ENCODE assay signal across 8 cellular contexts in the genomic region with DNA sequence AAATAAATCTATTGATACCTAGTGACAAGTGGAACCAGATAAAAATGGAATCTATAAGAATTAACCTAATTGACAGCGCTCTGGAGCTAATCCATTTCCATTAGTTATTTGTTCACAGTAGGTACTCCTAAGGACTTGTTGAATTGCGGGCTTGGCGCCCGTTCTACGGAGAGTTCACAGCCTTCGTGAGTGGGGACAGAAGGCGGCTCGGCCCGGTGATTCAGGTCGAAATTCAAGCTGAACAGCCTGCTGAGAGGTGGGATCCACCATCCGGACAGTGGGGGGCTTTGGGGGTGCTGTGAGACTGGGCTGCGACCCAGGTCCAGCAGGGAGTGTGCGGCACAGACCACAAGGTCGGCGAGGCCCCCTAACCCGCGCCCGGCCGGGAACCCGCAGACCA. TPM values are rescaled to one million over a fixed set of nuclear protein-coding genes. Genes with fewer than 3 reads are reported as not detected.
A peak's percentile ranks its signal among the peaks of the same experiment; 100 is the strongest.
DNase-seq lines count a peak whose midpoint lies in the region; ATAC-seq and TF ChIP-seq lines count a peak whose summit lies in the region.

No MANE protein-coding gene starts in this region.

- H3K9me3 ChIP-seq in AG04450 (ENCODE audit: control insufficient read depth, insufficient read depth, low read length) (peaks cover 2% of the 10 kb centered on the region; the same call in 1 of the 2 replicates), NT2/D1 (ENCODE audit: insufficient read depth, low read length) (no peaks in the 10 kb centered on the region), breast epithelium (no peaks in the 10 kb centered on the region)

- peak overlapping the region; percentile 99 for H3K9ac ChIP-seq in NT2/D1 (ENCODE audit: insufficient read length, low read depth)

- H3K36me3 Mint-ChIP-seq in stimulated activated naive CD8-positive, alpha-beta T cell treated with anti-CD3 and anti-CD28 coated beads, Interleukin-15, Interleukin-2, amounts not matched to agents 100 ng/mL and 50 ng/mL, for 24 hours (ENCODE audit: low read depth): peaks cover 22% of the 10 kb centered on the region

- peak overlapping the region; percentile 83 for H3K4me3 Mint-ChIP-seq in stimulated activated naive CD8-positive, alpha-beta T cell treated with anti-CD3 and anti-CD28 coated beads, Interleukin-15, Interleukin-2, amounts not matched to agents 100 ng/mL and 50 ng/mL, for 24 hours

- H3K27ac ChIP-seq in AG04450 (ENCODE audit: low read depth, low read length): no peak overlapping the region
- H3K27ac ChIP-seq in breast epithelium: peak overlapping the region; percentile 99 to 100

- H3K9me3 Mint-ChIP-seq in stimulated activated naive CD8-positive, alpha-beta T cell treated with anti-CD3 and anti-CD28 coated beads, Interleukin-15, Interleukin-2, amounts not matched to agents 100 ng/mL and 50 ng/mL, for 24 hours: no peaks in the 10 kb centered on the region

- peaks cover 22% of the 10 kb centered on the region for H3K27me3 Mint-ChIP-seq in stimulated activated naive CD8-positive, alpha-beta T cell treated with anti-CD3 and anti-CD28 coated beads, Interleukin-15, Interleukin-2, amounts not matched to agents 100 ng/mL and 50 ng/mL, for 24 hours

- CTCF ChIA-PET in AG04450 (lab: Charles Lee): interaction anchor here (0.6 to 1.6 kb wide), 3 partner anchors 112 to 889 kb away, joined by 3 to 5 read pairs (median 3); no protein-coding TSS in a partner anchor

- ATAC-seq in GM21381 (IDR thresholded peaks at IDR 0.05; ENCODE audit: unreplicated experiment) (peak; percentile 5), left lobe of liver (peak; percentile 39), GM21619 (IDR thresholded peaks at IDR 0.05; ENCODE audit: unreplicated experiment) (no peak)

- no peak for DNase-seq in AG04450 (ENCODE audit: low read depth, low spot score)
- DNase-seq in NT2/D1 (ENCODE audit: low read depth, low spot score): no peak
- DNase-seq in breast epithelium (ENCODE audit: low spot score in 2 of 2): peak; percentile 40 to 52
- peak; percentile 65 for DNase-seq in left lobe of liver (ENCODE audit: low spot score)
- DNase-seq in D341Med (ENCODE audit: low spot score): no peak

- peaks cover 34% of the 10 kb centered on the region for H3K4me1 Mint-ChIP-seq in stimulated activated naive CD8-positive, alpha-beta T cell treated with anti-CD3 and anti-CD28 coated beads, Interleukin-15, Interleukin-2, amounts not matched to agents 100 ng/mL and 50 ng/mL, for 24 hours (ENCODE audit: low read depth)

- POLR2A ChIA-PET in AG04450 (lab: Yijun Ruan, JAX): interaction anchor here (0.6 to 1.9 kb wide), 7 partner anchors 10 to 858 kb away, joined by 3 to 14 read pairs (median 5); no protein-coding TSS in a partner anchor

- no peak for TF ChIP-seq POLR2A in breast epithelium (IDR thresholded peaks at IDR 0.05)

- H3K4me1 ChIP-seq in NT2/D1 (ENCODE audit: insufficient read depth, insufficient read length) (no peaks in the 10 kb centered on the region), breast epithelium (peaks cover 0 to 12% of the 10 kb centered on the region in 2 donors)

- peak overlapping the region; percentile 94 for H3K4me3 ChIP-seq in AG04450 (ENCODE audit: low read depth, low read length)
- peak overlapping the region; percentile 95 for H3K4me3 ChIP-seq in NT2/D1 (ENCODE audit: insufficient read length, low read depth)
- H3K4me3 ChIP-seq in breast epithelium: peak overlapping the region; percentile 92 to 96 (median 96)

- H3K36me3 ChIP-seq in NT2/D1 (ENCODE audit: insufficient read depth, insufficient read length, low read length) (peaks cover 9% of the 10 kb centered on the region), breast epithelium (no peaks in the 10 kb centered on the region)

- peak overlapping the region; percentile 79 for H3K27ac Mint-ChIP-seq in stimulated activated naive CD8-positive, alpha-beta T cell treated with anti-CD3 and anti-CD28 coated beads, Interleukin-15, Interleukin-2, amounts not matched to agents 100 ng/mL and 50 ng/mL, for 24 hours

- intact Hi-C loops in breast epithelium (cut with DNase I; ENCODE audit: low total_unique reads): loop anchor here (5.0 kb wide), 1 partner anchor 1349 kb away; no protein-coding TSS in a partner anchor

- TF ChIP-seq CTCF in AG04450 (IDR thresholded peaks at IDR 0.05; ENCODE audit: low read depth, low read length) (no peak), breast epithelium (IDR thresholded peaks at IDR 0.05) (no peak)

- H3K27me3 ChIP-seq in AG04450 (ENCODE audit: control insufficient read depth, insufficient read depth, low read length) (peaks cover 2% of the 10 kb centered on the region), NT2/D1 (ENCODE audit: insufficient read depth, insufficient read length) (no peaks in the 10 kb centered on the region), breast epithelium (no peaks in the 10 kb centered on the region)

RNA-seq across cellular contexts. Expression of a gene that starts 0.8 kb away (rescaled TPM):
- polyA plus RNA-seq in AG04450 (2011; rRNA removed): 352 and 453 TPM in 2 replicates
- 1,439 and 1,879 TPM in 2 replicates for polyA minus RNA-seq in AG04450 (2011; rRNA and poly(A)+ RNA removed)
- total RNA-seq in breast epithelium: 100 to 1,000 TPM; 419 to 687 (median 617) TPM
- 157 TPM for total RNA-seq in left lobe of liver

Comparison
In these comparisons a context has a peak if more than half of its experiments do, and no peak if none do; other contexts are left out.
1. DNase-seq: peak in breast epithelium (2 of 2) and left lobe of liver (single experiment); none in AG04450 (single experiment), NT2/D1 (single experiment) and D341Med (single experiment).
2. Peak in every context shown above with its lines, with median percentiles within 50 percentile points of each other: H3K4me3 ChIP-seq.